Comparison of ENCODE assay signal across 1 cellular context in the genomic region with DNA sequence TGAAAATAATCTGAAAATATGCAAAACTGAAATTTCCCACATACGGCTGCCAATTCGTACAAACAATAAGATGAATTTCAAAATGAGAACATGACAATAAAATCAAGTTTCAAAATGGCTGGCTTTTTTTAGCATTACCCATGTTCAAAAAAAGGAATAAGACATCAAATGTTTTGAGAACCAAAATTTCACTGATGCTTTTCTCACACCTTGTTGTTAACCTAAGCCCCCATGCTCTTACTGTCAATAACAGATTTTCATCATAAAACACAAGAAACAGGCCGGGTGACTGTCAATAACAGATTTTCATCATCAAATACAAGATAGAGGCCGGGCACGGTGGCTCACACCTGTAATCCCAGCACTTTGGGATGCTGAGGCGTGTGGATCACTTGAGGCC.
A peak's percentile ranks its signal among the peaks of the same experiment; 100 is the strongest.
DNase-seq lines count a peak whose midpoint lies in the region; ATAC-seq, FAIRE-seq and TF ChIP-seq lines count a peak whose summit lies in the region.
"Not testable (repeated sequence)": the region's sequence is repeated elsewhere in the genome, so short reads cannot be mapped to it uniquely, and the experiment has no call there.

No MANE protein-coding gene starts in this region.

- intact Hi-C loops in K562 (cut with micrococcal nuclease), result not testable (repeated sequence)

- not testable (repeated sequence) for H3K27ac ChIP-seq in K562 (ENCODE audit: extremely low read depth, low read depth, low read length)

- not testable (repeated sequence) for H3K79me2 ChIP-seq in K562 (ENCODE audit: control insufficient read depth, insufficient read depth, low read length)

- H3K9me1 ChIP-seq in K562 (ENCODE audit: control insufficient read depth, insufficient read depth, low read length), result not testable (repeated sequence)

- not testable (repeated sequence) for H3K4me2 ChIP-seq in K562 (ENCODE audit: insufficient read depth, low read length)

- ATAC-seq in K562, result not testable (repeated sequence)

- TF ChIP-seq POLR2A in K562 (conservative IDR thresholded peaks at IDR 0.05), result not testable (repeated sequence)

- TF ChIP-seq RAD21 in K562 (CRISPR knock-in tag; conservative IDR thresholded peaks at IDR 0.05 in 1 of 2, IDR thresholded peaks at IDR 0.05 in 1 of 2), result not testable (repeated sequence)

- not testable (repeated sequence) for BruUV-seq in K562 (replicated peaks; lab: Mats Ljungman, UMichigan)

- in situ Hi-C loops in K562 (cut with MboI), result loop anchor here (25.0 kb wide), 3 partner anchors 679 to 1954 kb away; no protein-coding TSS in a partner anchor

- H4K20me1 ChIP-seq in K562 (replicated peaks; ENCODE audit: control insufficient read depth, insufficient read depth, low read length), result not testable (repeated sequence)

- not testable (repeated sequence) for H3K9me3 ChIP-seq in K562 (replicated peaks; ENCODE audit: control insufficient read depth, insufficient read depth, low read depth, low read length)

- not testable (repeated sequence) for H3K4me3 ChIP-seq in K562

- not testable (repeated sequence) for H3K36me3 ChIP-seq in K562 (ENCODE audit: control insufficient read depth, insufficient read depth, low read length)

- H3K4me1 ChIP-seq in K562 (replicated peaks in 1 of 2; ENCODE audit: control insufficient read depth in 2 of 2, insufficient read depth in 2 of 2, low read length in 2 of 2), result not testable (repeated sequence)

- H3K27me3 ChIP-seq in K562 (ENCODE audit: control insufficient read depth in 2 of 2, insufficient read depth in 2 of 2, low read length in 2 of 2), result not testable (repeated sequence)

- DNase-seq in K562 (ENCODE audit: extremely low read depth in 1 of 4, low spot score in 3 of 4), result not testable (repeated sequence)

- not testable (repeated sequence) for H2AFZ ChIP-seq in K562 (ENCODE audit: low read depth, low read length)

- TF ChIP-seq CTCF in K562 (IDR thresholded peaks at IDR 0.05 in 2 of 3, conservative IDR thresholded peaks at IDR 0.05 in 1 of 3; ENCODE audit: insufficient read depth in 2 of 3, low read depth in 1 of 3, low read length in 3 of 3), result not testable (repeated sequence)

- WGBS in K562 (ENCODE audit: insufficient coverage, low coverage, missing lambda C conversion rate), result 65% methylated on average over 6 of the region's 6 CpGs

- TF ChIP-seq EP300 in K562 (IDR thresholded peaks at IDR 0.05; ENCODE audit: low read length), result not testable (repeated sequence)

- CTCF ChIA-PET in K562 (lab: Yijun Ruan, JAX; ENCODE audit: low intra/inter-chr PET ratio), result not testable (repeated sequence)

- POLR2A ChIA-PET in K562 (lab: Yijun Ruan, JAX), result not testable (repeated sequence)

- not testable (repeated sequence) for H3K9ac ChIP-seq in K562 (ENCODE audit: insufficient read depth in 1 of 2, low read depth in 2 of 2, low read length in 2 of 2)

- not testable (repeated sequence) for FAIRE-seq in K562 (lab: Jason Lieb, UNC)

TF ChIP-seq in K562, 482 proteins besides CTCF, POLR2A, EP300 and RAD21:
- peak; percentile 92 for TF ChIP-seq ZNF75A (CRISPR knock-in tag; IDR thresholded peaks at IDR 0.05)
- TF ChIP-seq, protein P1, sequence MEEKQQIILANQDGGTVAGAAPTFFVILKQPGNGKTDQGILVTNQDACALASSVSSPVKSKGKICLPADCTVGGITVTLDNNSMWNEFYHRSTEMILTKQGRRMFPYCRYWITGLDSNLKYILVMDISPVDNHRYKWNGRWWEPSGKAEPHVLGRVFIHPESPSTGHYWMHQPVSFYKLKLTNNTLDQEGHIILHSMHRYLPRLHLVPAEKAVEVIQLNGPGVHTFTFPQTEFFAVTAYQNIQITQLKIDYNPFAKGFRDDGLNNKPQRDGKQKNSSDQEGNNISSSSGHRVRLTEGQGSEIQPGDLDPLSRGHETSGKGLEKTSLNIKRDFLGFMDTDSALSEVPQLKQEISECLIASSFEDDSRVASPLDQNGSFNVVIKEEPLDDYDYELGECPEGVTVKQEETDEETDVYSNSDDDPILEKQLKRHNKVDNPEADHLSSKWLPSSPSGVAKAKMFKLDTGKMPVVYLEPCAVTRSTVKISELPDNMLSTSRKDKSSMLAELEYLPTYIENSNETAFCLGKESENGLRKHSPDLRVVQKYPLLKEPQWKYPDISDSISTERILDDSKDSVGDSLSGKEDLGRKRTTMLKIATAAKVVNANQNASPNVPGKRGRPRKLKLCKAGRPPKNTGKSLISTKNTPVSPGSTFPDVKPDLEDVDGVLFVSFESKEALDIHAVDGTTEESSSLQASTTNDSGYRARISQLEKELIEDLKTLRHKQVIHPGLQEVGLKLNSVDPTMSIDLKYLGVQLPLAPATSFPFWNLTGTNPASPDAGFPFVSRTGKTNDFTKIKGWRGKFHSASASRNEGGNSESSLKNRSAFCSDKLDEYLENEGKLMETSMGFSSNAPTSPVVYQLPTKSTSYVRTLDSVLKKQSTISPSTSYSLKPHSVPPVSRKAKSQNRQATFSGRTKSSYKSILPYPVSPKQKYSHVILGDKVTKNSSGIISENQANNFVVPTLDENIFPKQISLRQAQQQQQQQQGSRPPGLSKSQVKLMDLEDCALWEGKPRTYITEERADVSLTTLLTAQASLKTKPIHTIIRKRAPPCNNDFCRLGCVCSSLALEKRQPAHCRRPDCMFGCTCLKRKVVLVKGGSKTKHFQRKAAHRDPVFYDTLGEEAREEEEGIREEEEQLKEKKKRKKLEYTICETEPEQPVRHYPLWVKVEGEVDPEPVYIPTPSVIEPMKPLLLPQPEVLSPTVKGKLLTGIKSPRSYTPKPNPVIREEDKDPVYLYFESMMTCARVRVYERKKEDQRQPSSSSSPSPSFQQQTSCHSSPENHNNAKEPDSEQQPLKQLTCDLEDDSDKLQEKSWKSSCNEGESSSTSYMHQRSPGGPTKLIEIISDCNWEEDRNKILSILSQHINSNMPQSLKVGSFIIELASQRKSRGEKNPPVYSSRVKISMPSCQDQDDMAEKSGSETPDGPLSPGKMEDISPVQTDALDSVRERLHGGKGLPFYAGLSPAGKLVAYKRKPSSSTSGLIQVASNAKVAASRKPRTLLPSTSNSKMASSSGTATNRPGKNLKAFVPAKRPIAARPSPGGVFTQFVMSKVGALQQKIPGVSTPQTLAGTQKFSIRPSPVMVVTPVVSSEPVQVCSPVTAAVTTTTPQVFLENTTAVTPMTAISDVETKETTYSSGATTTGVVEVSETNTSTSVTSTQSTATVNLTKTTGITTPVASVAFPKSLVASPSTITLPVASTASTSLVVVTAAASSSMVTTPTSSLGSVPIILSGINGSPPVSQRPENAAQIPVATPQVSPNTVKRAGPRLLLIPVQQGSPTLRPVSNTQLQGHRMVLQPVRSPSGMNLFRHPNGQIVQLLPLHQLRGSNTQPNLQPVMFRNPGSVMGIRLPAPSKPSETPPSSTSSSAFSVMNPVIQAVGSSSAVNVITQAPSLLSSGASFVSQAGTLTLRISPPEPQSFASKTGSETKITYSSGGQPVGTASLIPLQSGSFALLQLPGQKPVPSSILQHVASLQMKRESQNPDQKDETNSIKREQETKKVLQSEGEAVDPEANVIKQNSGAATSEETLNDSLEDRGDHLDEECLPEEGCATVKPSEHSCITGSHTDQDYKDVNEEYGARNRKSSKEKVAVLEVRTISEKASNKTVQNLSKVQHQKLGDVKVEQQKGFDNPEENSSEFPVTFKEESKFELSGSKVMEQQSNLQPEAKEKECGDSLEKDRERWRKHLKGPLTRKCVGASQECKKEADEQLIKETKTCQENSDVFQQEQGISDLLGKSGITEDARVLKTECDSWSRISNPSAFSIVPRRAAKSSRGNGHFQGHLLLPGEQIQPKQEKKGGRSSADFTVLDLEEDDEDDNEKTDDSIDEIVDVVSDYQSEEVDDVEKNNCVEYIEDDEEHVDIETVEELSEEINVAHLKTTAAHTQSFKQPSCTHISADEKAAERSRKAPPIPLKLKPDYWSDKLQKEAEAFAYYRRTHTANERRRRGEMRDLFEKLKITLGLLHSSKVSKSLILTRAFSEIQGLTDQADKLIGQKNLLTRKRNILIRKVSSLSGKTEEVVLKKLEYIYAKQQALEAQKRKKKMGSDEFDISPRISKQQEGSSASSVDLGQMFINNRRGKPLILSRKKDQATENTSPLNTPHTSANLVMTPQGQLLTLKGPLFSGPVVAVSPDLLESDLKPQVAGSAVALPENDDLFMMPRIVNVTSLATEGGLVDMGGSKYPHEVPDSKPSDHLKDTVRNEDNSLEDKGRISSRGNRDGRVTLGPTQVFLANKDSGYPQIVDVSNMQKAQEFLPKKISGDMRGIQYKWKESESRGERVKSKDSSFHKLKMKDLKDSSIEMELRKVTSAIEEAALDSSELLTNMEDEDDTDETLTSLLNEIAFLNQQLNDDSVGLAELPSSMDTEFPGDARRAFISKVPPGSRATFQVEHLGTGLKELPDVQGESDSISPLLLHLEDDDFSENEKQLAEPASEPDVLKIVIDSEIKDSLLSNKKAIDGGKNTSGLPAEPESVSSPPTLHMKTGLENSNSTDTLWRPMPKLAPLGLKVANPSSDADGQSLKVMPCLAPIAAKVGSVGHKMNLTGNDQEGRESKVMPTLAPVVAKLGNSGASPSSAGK (IDR thresholded peaks at IDR 0.05), result 0 out of 2 replicates have a peak, but pooled peaks have one; percentile 16
